Comparison of ENCODE assay signal across 1 cellular context in the genomic region with DNA sequence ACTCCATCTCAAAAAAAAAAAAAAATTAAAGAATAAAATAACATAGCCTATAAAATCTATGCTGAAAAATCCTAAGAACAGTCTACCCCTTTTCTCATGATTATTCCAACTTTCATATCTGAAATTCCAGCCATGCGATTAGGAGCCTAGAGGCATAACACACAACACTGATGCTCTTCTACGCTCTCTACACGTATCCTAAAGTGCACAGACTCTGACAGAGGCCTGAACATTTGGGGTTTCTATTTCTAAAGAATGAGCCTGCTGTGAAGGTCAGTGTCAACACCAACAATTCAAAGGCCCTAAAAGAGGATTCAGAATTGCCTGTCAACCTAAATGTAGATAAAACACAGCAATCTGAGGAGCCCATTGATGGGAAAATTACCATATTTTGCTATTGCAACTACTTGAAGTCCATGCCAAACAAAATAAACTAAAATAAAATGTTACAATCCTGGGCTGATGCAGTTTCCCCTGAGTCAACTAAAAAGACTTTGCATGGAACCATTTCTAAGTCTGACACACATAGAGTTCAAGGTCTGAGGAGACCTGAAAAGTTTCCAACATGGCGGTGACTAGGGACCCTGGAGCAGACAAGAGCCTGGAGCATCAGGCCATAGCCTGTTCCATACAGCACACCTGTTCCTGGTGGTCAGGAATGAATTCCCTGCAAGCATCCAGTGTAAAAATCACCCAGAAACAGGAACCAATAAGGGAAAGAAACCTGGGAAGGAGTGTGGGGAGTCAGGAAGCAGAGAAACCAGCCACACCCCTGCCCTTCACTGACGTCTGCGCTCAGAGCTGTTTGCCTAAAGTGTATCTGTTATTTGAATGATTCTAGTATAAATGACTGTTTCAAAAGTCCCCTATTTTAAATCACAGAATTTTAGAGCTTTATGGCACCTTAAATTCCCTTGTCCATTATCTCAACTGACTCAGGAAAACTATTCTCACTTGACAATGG.
TF ChIP-seq lines count a peak whose summit lies in the region.

No MANE protein-coding gene starts in this region.

TF ChIP-seq in HepG2, 621 proteins besides CTCF, POLR2A, EP300 and RAD21:
- no peak for TF ChIP-seq PLRG1 (conservative IDR thresholded peaks at IDR 0.05)
- no peak for TF ChIP-seq SAP130 (CRISPR knock-in tag; IDR thresholded peaks at IDR 0.05; ENCODE audit: low read depth)
- no peak for TF ChIP-seq ZFP1 (CRISPR knock-in tag; IDR thresholded peaks at IDR 0.05)
- TF ChIP-seq RFX1 (IDR thresholded peaks at IDR 0.05), result no peak
- TF ChIP-seq NFIB (CRISPR knock-in tag; IDR thresholded peaks at IDR 0.05; ENCODE audit: borderline replicate concordance), result 0 out of 2 replicates have a peak, but pooled peaks have one; percentile 24
